In genomic region chr3:20185364-20185732, GRCh38 we compare ENCODE assay signal across 7 cellular contexts. TPM values are rescaled to one million over a fixed set of nuclear protein-coding genes. Genes with fewer than 3 reads are reported as not detected.
DNase-seq lines count a peak whose midpoint lies in the region; ATAC-seq and TF ChIP-seq lines count a peak whose summit lies in the region.

No MANE protein-coding gene starts in this region.

- no peaks in the 10 kb centered on the region for H3K36me3 ChIP-seq in ascending aorta
- H3K36me3 ChIP-seq in liver (ENCODE audit: control insufficient read depth in 4 of 4, insufficient read depth in 3 of 4, low read depth in 1 of 4, low read length in 3 of 4): no peaks in the 10 kb centered on the region

- WGBS in liver: 18% methylated on average over 13 of the region's 13 CpGs

- H3K27ac ChIP-seq in ascending aorta (no peak overlapping the region), liver (ENCODE audit: low read depth in 1 of 2, low read length in 2 of 2) (no peak overlapping the region)

- H3K27me3 ChIP-seq in ascending aorta (no peaks in the 10 kb centered on the region), liver (ENCODE audit: control insufficient read depth in 4 of 4, insufficient read depth in 4 of 4, low read length in 3 of 4) (no peaks in the 10 kb centered on the region)

- ATAC-seq in GM19452 (IDR thresholded peaks at IDR 0.05; ENCODE audit: unreplicated experiment): peak; percentile 10

- intact Hi-C loops in ascending aorta (cut with DNase I): loop anchor here (2.0 to 10.0 kb wide), 2 partner anchors 125 to 1569 kb away; partner anchors contain the start of gene ZNF385D

- peak overlapping the region in 1 of 2 donors; percentile 37 for H3K9ac ChIP-seq in liver (ENCODE audit: low read depth in 1 of 2, low read length in 2 of 2)

- DNase-seq in EL (peak; percentile 31), LHCN-M2 (ENCODE audit: low read depth) (peak; percentile 10), ascending aorta (ENCODE audit: low spot score in 2 of 2) (no peak), T1000 (lab: John Stamatoyannopoulos, UW) (no peak), activated gamma-delta T cell treated with Interleukin-2 at 50 U/mL for 16 hours (no peak)

- H3K4me1 ChIP-seq in ascending aorta (peaks cover 0 to 6% of the 10 kb centered on the region in 2 donors), liver (ENCODE audit: control insufficient read depth in 4 of 4, insufficient read depth in 4 of 4, low read length in 3 of 4) (peaks cover 0 to 13% (median 10%) of the 10 kb centered on the region in 4 donors)

- TF ChIP-seq RAD21 in liver (IDR thresholded peaks at IDR 0.05): no peak

- TF ChIP-seq CTCF in ascending aorta (IDR thresholded peaks at IDR 0.05) (no peak), liver (IDR thresholded peaks at IDR 0.05; ENCODE audit: low read depth, low read length, missing input control) (no peak)

- H3K4me3 ChIP-seq in ascending aorta: peak overlapping the region; percentile 70 to 85
- H3K4me3 ChIP-seq in liver (ENCODE audit: low read depth in 1 of 3, low read length in 3 of 3): peak overlapping the region; percentile 70 to 85 (median 78)

- no peaks in the 10 kb centered on the region for H3K9me3 ChIP-seq in ascending aorta
- H3K9me3 ChIP-seq in liver (ENCODE audit: control insufficient read depth in 4 of 4, low read length in 3 of 4): no peaks in the 10 kb centered on the region

TF ChIP-seq in liver, 16 proteins besides CTCF, POLR2A, EP300 and RAD21:
- TF ChIP-seq SP1 (IDR thresholded peaks at IDR 0.05) (no peak), TAF1 (conservative IDR thresholded peaks at IDR 0.05) (no peak), GABPA (IDR thresholded peaks at IDR 0.05 in 1 of 2, conservative IDR thresholded peaks at IDR 0.05 in 1 of 2) (no peak), MAX (IDR thresholded peaks at IDR 0.05) (no peak), RXRA (IDR thresholded peaks at IDR 0.05) (no peak), REST (IDR thresholded peaks at IDR 0.05) (no peak), JUND (IDR thresholded peaks at IDR 0.05) (no peak), FOXA1 (IDR thresholded peaks at IDR 0.05) (no peak)

RNA-seq across cellular contexts. Expression of gene SGO1, which starts 0.7 kb away (rescaled TPM):
- total RNA-seq in LHCN-M2 (2014; rRNA removed) (19.3 and 20.0 TPM in 2 replicates), ascending aorta (not detected), liver (1 to 10 TPM in 1 of 2 donors, under 1 TPM in 1; 0.42 to 9.6 TPM)
- polyA plus RNA-seq in LHCN-M2 (2012): 4.8 TPM
- under 1 TPM; 0.69 to 0.74 TPM for polyA plus RNA-seq in liver

Comparison
In these comparisons a context has a peak if more than half of its experiments do, and no peak if none do; other contexts are left out.
1. DNase-seq: peak in EL (single experiment) and LHCN-M2 (single experiment); none in ascending aorta (0 of 2), T1000 (single experiment) and activated gamma-delta T cell treated with Interleukin-2 at 50 U/mL for 16 hours (single experiment).